17 cellular contexts compared by ENCODE assay signal in the genomic region with DNA sequence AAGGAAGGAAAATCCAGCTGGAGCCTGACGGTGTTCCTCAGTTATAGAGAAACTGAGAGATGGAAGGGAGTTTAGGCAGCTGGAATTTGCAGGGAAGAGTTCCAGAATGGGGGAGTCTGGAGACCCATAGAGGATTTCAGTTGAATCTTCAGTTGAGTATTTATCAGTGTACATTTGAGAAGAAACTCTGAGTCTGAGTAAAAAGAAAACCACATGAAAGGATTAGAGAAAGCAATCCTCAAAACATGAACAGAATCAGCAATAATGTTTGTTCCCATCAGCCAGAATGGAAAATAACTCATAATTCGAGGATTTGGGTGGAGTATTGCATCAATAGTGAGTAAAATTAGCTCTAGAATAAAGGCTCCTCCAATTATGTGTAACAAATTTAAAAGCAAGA.
"Had no signal": no experiment of that assay in that cellular context is flagged by ENCODE, and none has a peak within 500 bp of the region (broad histone marks: within the 10 kb centered on the region; RNA-seq: fewer than 3 reads in every experiment).

No MANE protein-coding gene starts in this region.

- ATAC-seq: activated CD8-positive, alpha-beta T cell treated with anti-CD3 and anti-CD28 coated beads, Interleukin-2, amount 10 ng/mL, durations not matched to agents 7 days and 5 days; left lobe of liver; natural killer cell; psoas muscle; right cardiac atrium; WTC11 had no signal

- H3K36me3 Mint-ChIP-seq: natural killer cell, WTC11 had no signal

- H3K4me3 ChIP-seq: ascending aorta, breast epithelium, coronary artery, lung, ovary, psoas muscle, thoracic aorta, upper lobe of left lung had no signal

- H3K4me1 Mint-ChIP-seq: natural killer cell, WTC11 had no signal

- H3K4me1 ChIP-seq: ascending aorta, breast epithelium, psoas muscle, upper lobe of left lung had no signal

- H3K4me3 Mint-ChIP-seq: activated CD8-positive, alpha-beta T cell treated with anti-CD3 and anti-CD28 coated beads, Interleukin-2, amount 10 ng/mL, durations not matched to agents 7 days and 5 days; natural killer cell; WTC11 had no signal

- FAIRE-seq: frontal cortex, keratinocyte had no signal

- H3K9me3 Mint-ChIP-seq: natural killer cell had no signal

- H3K27me3 ChIP-seq: ascending aorta, breast epithelium, ovary, upper lobe of left lung had no signal

- H3K27ac Mint-ChIP-seq: natural killer cell, WTC11 had no signal

- H3K36me3 ChIP-seq: ascending aorta, breast epithelium, ovary, thoracic aorta, upper lobe of left lung had no signal

- H3K27ac ChIP-seq: ascending aorta, breast epithelium, coronary artery, ovary, psoas muscle, thoracic aorta, upper lobe of left lung had no signal

- DNase-seq: activated CD4-positive, alpha-beta T cell treated with anti-CD3 and anti-CD28 coated beads for 4 hours; activated CD8-positive, alpha-beta T cell treated with anti-CD3 and anti-CD28 coated beads, Interleukin-2, amount 10 ng/mL, durations not matched to agents 7 days and 5 days; head of caudate nucleus; natural killer cell; ovary; psoas muscle; right cardiac atrium had no signal

- H3K9me3 ChIP-seq: ascending aorta, breast epithelium, ovary, psoas muscle, thoracic aorta, upper lobe of left lung had no signal
